Comparison of ENCODE assay signal across 15 cellular contexts in genomic region chr12:74780458-74781241, GRCh38.
A peak's percentile ranks its signal among the peaks of the same experiment; 100 is the strongest.
DNase-seq lines count a peak whose midpoint lies in the region; ATAC-seq and TF ChIP-seq lines count a peak whose summit lies in the region.
"Had no signal": no experiment of that assay in that cellular context is flagged by ENCODE, and none has a peak within 500 bp of the region (broad histone marks: within the 10 kb centered on the region; RNA-seq: fewer than 3 reads in every experiment).

No MANE protein-coding gene starts in this region.

- no peak overlapping the region for H3K18ac ChIP-seq in mesenchymal stem cell (ENCODE audit: low read depth in 1 of 2, low read length in 2 of 2)

- H3K14ac ChIP-seq in mesenchymal stem cell (ENCODE audit: low read length in 2 of 2) = no peak overlapping the region

- no peaks in the 10 kb centered on the region for H3K27me3 ChIP-seq in BJ (ENCODE audit: control insufficient read depth, insufficient read depth, low read length)
- no peaks in the 10 kb centered on the region for H3K27me3 ChIP-seq in brain microvascular endothelial cell (replicated peaks)
- no peaks in the 10 kb centered on the region for H3K27me3 ChIP-seq in mesenchymal stem cell (ENCODE audit: control insufficient read depth in 1 of 2, insufficient read depth in 1 of 2, low read length in 2 of 2)
- H3K27me3 ChIP-seq: ascending aorta had no signal

- 52% methylated on average over 1 of the region's 1 CpG for WGBS in mesenchymal stem cell

- CTCF ChIA-PET in BJ (lab: Yijun Ruan, JAX) = no interaction called here

- no peak overlapping the region for H2BK5ac ChIP-seq in mesenchymal stem cell (ENCODE audit: low read depth, low read length, poor library complexity, severe bottlenecking)

- H2AFZ ChIP-seq in mesenchymal stem cell (ENCODE audit: low read depth, low read length) = no peak overlapping the region

- TF ChIP-seq CTCF in BJ (IDR thresholded peaks at IDR 0.05; ENCODE audit: insufficient read depth, low read depth, low read length) (no peak), brain microvascular endothelial cell (IDR thresholded peaks at IDR 0.05; ENCODE audit: low read depth, low read length, missing control alignments) (no peak)

- H4K91ac ChIP-seq in mesenchymal stem cell (ENCODE audit: low read length) = no peak overlapping the region

- H3K36me3 ChIP-seq in BJ (ENCODE audit: control insufficient read depth, insufficient read depth, low read length) (no peaks in the 10 kb centered on the region), brain microvascular endothelial cell (replicated peaks) (no peaks in the 10 kb centered on the region), mesenchymal stem cell (ENCODE audit: control insufficient read depth in 1 of 2, insufficient read depth in 2 of 2, low read depth in 1 of 2, low read length in 2 of 2) (no peaks in the 10 kb centered on the region)
- H3K36me3 ChIP-seq: ascending aorta had no signal

- no peak overlapping the region for H2BK15ac ChIP-seq in mesenchymal stem cell (ENCODE audit: low read depth, poor library complexity, severe bottlenecking)

- in situ Hi-C loops in brain microvascular endothelial cell (cut with HindIII; ENCODE audit: low pct_ligation_motif_present, low sequenced_read_pairs) = no loop called here

- no peak overlapping the region for H4K8ac ChIP-seq in mesenchymal stem cell (ENCODE audit: low read length)

- no peak for ATAC-seq in HG02938 (IDR thresholded peaks at IDR 0.05; ENCODE audit: unreplicated experiment)
- ATAC-seq: GM12878 had no signal

- no peaks in the 10 kb centered on the region for H3K79me1 ChIP-seq in mesenchymal stem cell (replicated peaks; ENCODE audit: low read length, poor library complexity, severe bottlenecking)

- H3K4me3 ChIP-seq in BJ (ENCODE audit: low read depth, low read length) = no peak overlapping the region
- no peak overlapping the region for H3K4me3 ChIP-seq in brain microvascular endothelial cell (ENCODE audit: low read depth, low read length)
- H3K4me3 ChIP-seq in mesenchymal stem cell (ENCODE audit: insufficient read depth in 1 of 2, low read depth in 1 of 2, low read length in 2 of 2) = no peak overlapping the region
- H3K4me3 ChIP-seq: ascending aorta, GM12878 had no signal

- no peaks in the 10 kb centered on the region for H3K9me3 ChIP-seq in mesenchymal stem cell (ENCODE audit: control insufficient read depth, low read length)
- H3K9me3 ChIP-seq: ascending aorta had no signal

- H3K9ac ChIP-seq in mesenchymal stem cell (ENCODE audit: low read length) = no peak overlapping the region

- H3K4ac ChIP-seq in mesenchymal stem cell (ENCODE audit: low read depth in 1 of 2, low read length in 2 of 2) = no peak overlapping the region

- H3K27ac ChIP-seq in brain microvascular endothelial cell (peak overlapping the region; percentile 35), mesenchymal stem cell (ENCODE audit: low read length, poor library complexity, severe bottlenecking) (peak overlapping the region; percentile 57)
- H3K27ac ChIP-seq: ascending aorta had no signal

- no peak overlapping the region for H3K23ac ChIP-seq in mesenchymal stem cell (ENCODE audit: low read length in 2 of 2)

- peaks cover 4% of the 10 kb centered on the region for H3K4me1 ChIP-seq in mesenchymal stem cell (ENCODE audit: control insufficient read depth, insufficient read depth, low read depth, low read length)
- H3K4me1 ChIP-seq: ascending aorta had no signal

- H2BK12ac ChIP-seq in mesenchymal stem cell (ENCODE audit: low read length in 2 of 2) = no peak overlapping the region

- POLR2A ChIA-PET in BJ (lab: Charles Lee) = no interaction called here

- H2BK120ac ChIP-seq in mesenchymal stem cell (ENCODE audit: low read depth, low read length) = no peak overlapping the region

- peak overlapping the region; percentile 48 for H2AK5ac ChIP-seq in mesenchymal stem cell (ENCODE audit: low read length, severe bottlenecking)

- DNase-seq in BJ (ENCODE audit: low read depth) (peak; percentile 2), LHCN-M2 (ENCODE audit: low read depth) (peak; percentile 86), brain microvascular endothelial cell (peak; percentile 42), mesenchymal stem cell (peak; percentile 2), germinal center (ENCODE audit: low spot score) (no peak), NOMO-1 treated with dmso at 0.1 percent for 144 hours (lab: John Stamatoyannopoulos, UW; ENCODE audit: unreplicated experiment) (no peak)
- DNase-seq in activated effector memory CD4-positive, alpha-beta T cell treated with anti-CD3 and anti-CD28 coated beads, Interleukin-2, amount 50 U/mL, for 16 hours = no peak
- DNase-seq: activated CD4-positive, CD25-positive, alpha-beta regulatory T cell treated with anti-CD3 and anti-CD28 coated beads, Interleukin-2, amount 50 U/mL, for 72 hours; activated T-cell treated with anti-CD3 and anti-CD28 coated beads for 4 hours; NCI-H2081; stimulated activated CD4-positive, alpha-beta T cell treated with anti-CD3 and anti-CD28 coated beads, Interleukin-15, amount 100 ng/mL, for 24 hours; trophoblast cell had no signal

- no peak overlapping the region for H3K4me2 ChIP-seq in mesenchymal stem cell (ENCODE audit: low read length, poor library complexity, severe bottlenecking)

Comparison
In these comparisons a context has a peak if more than half of its experiments do, and no peak if none do; other contexts are left out.
1. DNase-seq: peak in BJ (single experiment), LHCN-M2 (single experiment), brain microvascular endothelial cell (single experiment) and mesenchymal stem cell (single experiment); none in activated effector memory CD4-positive, alpha-beta T cell treated with anti-CD3 and anti-CD28 coated beads, Interleukin-2, amount 50 U/mL, for 16 hours (single experiment), germinal center (single experiment) and NOMO-1 treated with dmso at 0.1 percent for 144 hours (single experiment).